In genomic region chr7:71808115-71808514, GRCh38 we compare ENCODE assay signal across 30 cellular contexts.
"Had no signal": no experiment of that assay in that cellular context is flagged by ENCODE, and none has a peak within 500 bp of the region (broad histone marks: within the 10 kb centered on the region; RNA-seq: fewer than 3 reads in every experiment).

No MANE protein-coding gene starts in this region.

- H3K27ac ChIP-seq: ascending aorta, breast epithelium, cardiac muscle cell, coronary artery, dorsolateral prefrontal cortex, esophagus muscularis mucosa, foreskin keratinocyte, gastroesophageal sphincter, heart right ventricle had no signal

- H3K27me3 Mint-ChIP-seq: activated CD4-positive, alpha-beta T cell treated with anti-CD3 and anti-CD28 coated beads, Interleukin-2, amount 10 ng/mL, durations not matched to agents 7 days and 5 days; activated CD8-positive, alpha-beta T cell treated with anti-CD3 and anti-CD28 coated beads for 36 hours; activated naive CD4-positive, alpha-beta T cell treated with anti-CD3 and anti-CD28 coated beads, Interleukin-2, amount 10 ng/mL, durations not matched to agents 7 days and 5 days; activated naive CD8-positive, alpha-beta T cell treated with anti-CD3 and anti-CD28 coated beads, Interleukin-2, amount 10 ng/mL, durations not matched to agents 7 days and 5 days; dendritic cell treated with granulocyte-macrophage colony-stimulating factor and Interleukin-4, amounts not matched to agents 40 ng/mL and 50 ng/mL, for 4 days had no signal

- DNase-seq: activated CD4-positive, alpha-beta T cell treated with anti-CD3 and anti-CD28 coated beads for 1 hour; activated CD4-positive, alpha-beta T cell treated with anti-CD3 and anti-CD28 coated beads for 4 hours; activated CD4-positive, alpha-beta T cell treated with anti-CD3 and anti-CD28 coated beads, Interleukin-2, amount 10 ng/mL, durations not matched to agents 7 days and 5 days; activated CD4-positive, alpha-beta T cell treated with anti-CD3 and anti-CD28 coated beads, Interleukin-2, amount 50 U/mL, for 48 hours; activated CD8-positive, alpha-beta memory T cell treated with anti-CD3 and anti-CD28 coated beads for 24 hours; activated CD8-positive, alpha-beta T cell treated with anti-CD3 and anti-CD28 coated beads for 36 hours; activated gamma-delta T cell; activated naive CD4-positive, alpha-beta T cell; activated naive CD4-positive, alpha-beta T cell treated with anti-CD3 and anti-CD28 coated beads, Interleukin-2, amount 10 ng/mL, durations not matched to agents 7 days and 5 days; activated naive CD8-positive, alpha-beta T cell treated with anti-CD3 and anti-CD28 coated beads, Interleukin-2, amount 10 ng/mL, durations not matched to agents 7 days and 5 days; activated T-cell treated with anti-CD3 and anti-CD28 coated beads, Interleukin-2, amount 50 U/mL, for 1 hour; activated T-cell treated with anti-CD3 and anti-CD28 coated beads, Interleukin-2, amount 50 U/mL, for 48 hours; central memory CD4-positive, alpha-beta T cell; cerebellar nuclear complex; dorsolateral prefrontal cortex; effector memory CD4-positive, alpha-beta T cell; endodermal cell; erythroblast; foreskin keratinocyte; heart right ventricle; T-helper 2 cell had no signal

- H3K36me3 ChIP-seq: ascending aorta, breast epithelium, cardiac muscle cell, esophagus muscularis mucosa, gastroesophageal sphincter, heart right ventricle had no signal

- H3K9me3 ChIP-seq: ascending aorta had no signal

- H3K4me3 ChIP-seq: ascending aorta, breast epithelium, cardiac muscle cell, coronary artery, dorsolateral prefrontal cortex, esophagus muscularis mucosa, gastroesophageal sphincter, heart right ventricle had no signal

- H3K4me3 Mint-ChIP-seq: activated CD4-positive, alpha-beta T cell treated with anti-CD3 and anti-CD28 coated beads, Interleukin-2, amount 10 ng/mL, durations not matched to agents 7 days and 5 days; activated CD8-positive, alpha-beta T cell treated with anti-CD3 and anti-CD28 coated beads for 36 hours; activated naive CD4-positive, alpha-beta T cell treated with anti-CD3 and anti-CD28 coated beads, Interleukin-2, amount 10 ng/mL, durations not matched to agents 7 days and 5 days; activated naive CD8-positive, alpha-beta T cell treated with anti-CD3 and anti-CD28 coated beads, Interleukin-2, amount 10 ng/mL, durations not matched to agents 7 days and 5 days; brain; dendritic cell treated with granulocyte-macrophage colony-stimulating factor and Interleukin-4, amounts not matched to agents 40 ng/mL and 50 ng/mL, for 4 days; endodermal cell had no signal

- H3K36me3 Mint-ChIP-seq: activated naive CD4-positive, alpha-beta T cell treated with anti-CD3 and anti-CD28 coated beads, Interleukin-2, amount 10 ng/mL, durations not matched to agents 7 days and 5 days; activated naive CD8-positive, alpha-beta T cell treated with anti-CD3 and anti-CD28 coated beads, Interleukin-2, amount 10 ng/mL, durations not matched to agents 7 days and 5 days had no signal

- H3K4me1 ChIP-seq: ascending aorta, breast epithelium, esophagus muscularis mucosa, foreskin keratinocyte, gastroesophageal sphincter, heart right ventricle had no signal

- H3K27ac Mint-ChIP-seq: activated CD4-positive, alpha-beta T cell treated with anti-CD3 and anti-CD28 coated beads, Interleukin-2, amount 10 ng/mL, durations not matched to agents 7 days and 5 days; activated CD8-positive, alpha-beta T cell treated with anti-CD3 and anti-CD28 coated beads for 36 hours; activated naive CD4-positive, alpha-beta T cell treated with anti-CD3 and anti-CD28 coated beads, Interleukin-2, amount 10 ng/mL, durations not matched to agents 7 days and 5 days; activated naive CD4-positive, alpha-beta T cell treated with anti-CD3 and anti-CD28 coated beads, Interleukin-2, amount 50 U/mL, for 72 hours; activated naive CD8-positive, alpha-beta T cell treated with anti-CD3 and anti-CD28 coated beads, Interleukin-2, amount 10 ng/mL, durations not matched to agents 7 days and 5 days; brain; dendritic cell treated with granulocyte-macrophage colony-stimulating factor and Interleukin-4, amounts not matched to agents 40 ng/mL and 50 ng/mL, for 4 days; endodermal cell had no signal

- H3K4me1 Mint-ChIP-seq: activated CD4-positive, alpha-beta T cell treated with anti-CD3 and anti-CD28 coated beads, Interleukin-2, amount 10 ng/mL, durations not matched to agents 7 days and 5 days; activated naive CD4-positive, alpha-beta T cell treated with anti-CD3 and anti-CD28 coated beads, Interleukin-2, amount 10 ng/mL, durations not matched to agents 7 days and 5 days; activated naive CD8-positive, alpha-beta T cell treated with anti-CD3 and anti-CD28 coated beads, Interleukin-2, amount 10 ng/mL, durations not matched to agents 7 days and 5 days; brain; endodermal cell had no signal

- H3K27me3 ChIP-seq: ascending aorta, breast epithelium, cardiac muscle cell, dorsolateral prefrontal cortex, esophagus muscularis mucosa, foreskin keratinocyte, gastroesophageal sphincter had no signal

- ATAC-seq: activated CD8-positive, alpha-beta T cell treated with anti-CD3 and anti-CD28 coated beads for 36 hours; activated naive CD4-positive, alpha-beta T cell treated with anti-CD3 and anti-CD28 coated beads, Interleukin-2, amount 50 U/mL, for 72 hours; foreskin keratinocyte; gastroesophageal sphincter; heart right ventricle had no signal
